In the genomic region with DNA sequence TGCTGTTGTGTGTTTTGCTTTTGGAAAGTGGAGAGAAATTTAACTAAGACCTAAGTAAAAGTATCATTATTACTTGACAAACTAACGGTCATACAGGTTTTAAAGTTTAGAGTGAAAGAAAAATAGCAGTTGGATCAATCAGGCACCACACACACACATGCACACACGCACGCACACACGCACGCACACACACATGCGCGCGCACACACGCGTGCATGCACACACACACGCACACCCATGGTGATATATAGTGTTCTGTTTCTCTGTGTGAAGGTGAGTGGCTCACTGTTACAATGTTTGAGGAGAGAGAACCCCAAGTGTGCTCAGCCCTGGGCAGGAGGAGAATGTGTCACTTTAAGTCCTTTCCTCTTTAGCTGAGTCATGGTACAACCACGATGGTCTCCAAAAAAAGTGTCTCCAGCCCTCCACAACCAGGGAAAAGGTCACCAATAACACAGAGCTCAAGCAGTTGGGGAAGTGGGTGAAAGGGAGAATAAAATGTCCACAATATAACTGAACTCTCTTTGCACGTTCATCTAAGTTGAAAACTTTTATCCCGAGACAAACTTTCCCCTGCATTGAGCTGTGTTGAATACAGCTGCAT, we compare ENCODE assay signal across 12 cellular contexts. TPM values are rescaled to one million over a fixed set of nuclear protein-coding genes. Genes with fewer than 3 reads are reported as not detected.
DNase-seq lines count a peak whose midpoint lies in the region; ATAC-seq, FAIRE-seq and TF ChIP-seq lines count a peak whose summit lies in the region.
"Had no signal": no experiment of that assay in that cellular context is flagged by ENCODE, and none has a peak within 500 bp of the region (broad histone marks: within the 10 kb centered on the region; RNA-seq: fewer than 3 reads in every experiment).

No MANE protein-coding gene starts in this region.

- FAIRE-seq in HTR-8/SVneo (lab: Jason Lieb, UNC): no peak

- peak overlapping the region; percentile 79 to 81 for H2BK12ac ChIP-seq in mesenchymal stem cell (ENCODE audit: low read length in 2 of 2)

- H3K23ac ChIP-seq in mesenchymal stem cell (ENCODE audit: low read length in 2 of 2): no peak overlapping the region

- peak overlapping the region in 1 of 2 experiments; percentile 81 for H3K4ac ChIP-seq in mesenchymal stem cell (ENCODE audit: low read depth in 1 of 2, low read length in 2 of 2)

- H3K27ac ChIP-seq in coronary artery: peak overlapping the region; percentile 30 to 60
- H3K27ac ChIP-seq in mesenchymal stem cell (ENCODE audit: low read length, poor library complexity, severe bottlenecking): no peak overlapping the region
- peak overlapping the region in 2 of 5 donors; percentile 9 to 56 for H3K27ac ChIP-seq in adrenal gland
- H3K27ac ChIP-seq: body of pancreas had no signal

- intact Hi-C loops in adrenal gland (cut with DNase I): no loop called here

- peak; percentile 27 for DNase-seq in 8988T
- DNase-seq in HTR-8/SVneo (ENCODE audit: insufficient read length, low spot score): peak; percentile 41
- DNase-seq in coronary artery (ENCODE audit: low spot score): no peak
- DNase-seq in mesenchymal stem cell: peak; percentile 58
- no peak for DNase-seq in adrenal gland
- DNase-seq in DMS79 (lab: John Stamatoyannopoulos, UW): no peak
- DNase-seq: NCI-H2029, RPMI8226 had no signal

- no peak overlapping the region for H2BK5ac ChIP-seq in mesenchymal stem cell (ENCODE audit: low read depth, low read length, poor library complexity, severe bottlenecking)

- no peak overlapping the region for H2BK15ac ChIP-seq in mesenchymal stem cell (ENCODE audit: low read depth, poor library complexity, severe bottlenecking)

- H3K4me3 ChIP-seq in coronary artery: peak overlapping the region; percentile 51
- H3K4me3 ChIP-seq in mesenchymal stem cell (ENCODE audit: insufficient read depth in 1 of 2, low read depth in 1 of 2, low read length in 2 of 2): peak overlapping the region in 1 of 2 experiments; percentile 10
- peak overlapping the region in 1 of 4 donors; percentile 10 for H3K4me3 ChIP-seq in adrenal gland
- H3K4me3 ChIP-seq: body of pancreas, prostate gland had no signal

- H2AK5ac ChIP-seq in mesenchymal stem cell (ENCODE audit: low read length, severe bottlenecking): no peak overlapping the region

- peak overlapping the region; percentile 64 for H2AFZ ChIP-seq in mesenchymal stem cell (ENCODE audit: low read depth, low read length)

- no peaks in the 10 kb centered on the region for H3K79me1 ChIP-seq in mesenchymal stem cell (replicated peaks; ENCODE audit: low read length, poor library complexity, severe bottlenecking)

- H3K9ac ChIP-seq in mesenchymal stem cell (ENCODE audit: low read length): peak overlapping the region; percentile 54

- 88% methylated on average over 12 of the region's 14 CpGs for WGBS in mesenchymal stem cell
- WGBS in adrenal gland, 4 donors: 68 to 81% (median 68%) methylated on average over 14 of the region's 14 CpGs

- H3K9me3 ChIP-seq in mesenchymal stem cell (ENCODE audit: control insufficient read depth, low read length) (no peaks in the 10 kb centered on the region), adrenal gland (replicated peaks in 1 of 3) (no peaks in the 10 kb centered on the region)
- H3K9me3 ChIP-seq: body of pancreas, prostate gland had no signal

- TF ChIP-seq POLR2A in adrenal gland (IDR thresholded peaks at IDR 0.05) (no peak), GM18505 (IDR thresholded peaks at IDR 0.05; ENCODE audit: borderline replicate concordance, extremely low read depth, insufficient read depth, insufficient read length) (no peak)

- H3K4me1 ChIP-seq in mesenchymal stem cell (ENCODE audit: control insufficient read depth, insufficient read depth, low read depth, low read length): peaks cover 3% of the 10 kb centered on the region
- peaks cover 0 to 10% of the 10 kb centered on the region in 2 donors for H3K4me1 ChIP-seq in adrenal gland (replicated peaks in 1 of 2)
- H3K4me1 ChIP-seq: body of pancreas had no signal

- H3K27me3 ChIP-seq in mesenchymal stem cell (ENCODE audit: control insufficient read depth in 1 of 2, insufficient read depth in 1 of 2, low read length in 2 of 2): no peaks in the 10 kb centered on the region
- H3K27me3 ChIP-seq in adrenal gland: no peaks in the 10 kb centered on the region
- H3K27me3 ChIP-seq: body of pancreas had no signal

- TF ChIP-seq CTCF in coronary artery (IDR thresholded peaks at IDR 0.05) (no peak), adrenal gland (IDR thresholded peaks at IDR 0.05) (no peak)

- H4K8ac ChIP-seq in mesenchymal stem cell (ENCODE audit: low read length): peak overlapping the region; percentile 94

- peak overlapping the region; percentile 98 for H4K91ac ChIP-seq in mesenchymal stem cell (ENCODE audit: low read length)

- peak overlapping the region; percentile 78 to 97 for H3K18ac ChIP-seq in mesenchymal stem cell (ENCODE audit: low read depth in 1 of 2, low read length in 2 of 2)

- peak overlapping the region in 1 of 2 experiments; percentile 89 for H3K14ac ChIP-seq in mesenchymal stem cell (ENCODE audit: low read length in 2 of 2)

- no peak overlapping the region for H3K4me2 ChIP-seq in mesenchymal stem cell (ENCODE audit: low read length, poor library complexity, severe bottlenecking)

- ATAC-seq in HG03108 (IDR thresholded peaks at IDR 0.05; ENCODE audit: unreplicated experiment) (no peak), GM18505 (IDR thresholded peaks at IDR 0.05; ENCODE audit: unreplicated experiment) (no peak)
- ATAC-seq: body of pancreas had no signal

- H3K36me3 ChIP-seq in mesenchymal stem cell (ENCODE audit: control insufficient read depth in 1 of 2, insufficient read depth in 2 of 2, low read depth in 1 of 2, low read length in 2 of 2) (no peaks in the 10 kb centered on the region), adrenal gland (replicated peaks in 1 of 2) (no peaks in the 10 kb centered on the region)
- H3K36me3 ChIP-seq: prostate gland had no signal

- no peak overlapping the region for H2BK120ac ChIP-seq in mesenchymal stem cell (ENCODE audit: low read depth, low read length)

RNA-seq across cellular contexts. Expression of gene ZNF366, which starts 3.2 kb away (rescaled TPM):
- polyA plus RNA-seq in mesenchymal stem cell (2013, experiment 1 of 2): 0.03 TPM
- polyA plus RNA-seq in mesenchymal stem cell (2013, experiment 2 of 2): 0.03 TPM
- total RNA-seq in adrenal gland: 1 to 10 TPM; 2.1 to 5.3 (median 3.9) TPM
- 1 to 10 TPM in 2 of 3 donors, under 1 TPM in 1; 0.24 to 2.2 (median 1.3) TPM for polyA plus RNA-seq in adrenal gland

Comparison
In these comparisons a context has a peak if more than half of its experiments do, and no peak if none do; other contexts are left out.
1. DNase-seq: peak in 8988T (single experiment), HTR-8/SVneo (single experiment) and mesenchymal stem cell (single experiment); none in coronary artery (single experiment), adrenal gland (0 of 7) and DMS79 (single experiment).